8 cellular contexts compared by ENCODE assay signal in genomic region chr3:12967751-12968209, GRCh38.
DNase-seq lines count a peak whose midpoint lies in the region; ATAC-seq and TF ChIP-seq lines count a peak whose summit lies in the region.

No MANE protein-coding gene starts in this region.

- peak; percentile 100 for DNase-seq in GM13976 (ENCODE audit: low spot score)
- peak; percentile 71 for DNase-seq in NCI-H774 (lab: John Stamatoyannopoulos, UW)
- DNase-seq in activated CD8-positive, alpha-beta memory T cell treated with anti-CD3 and anti-CD28 coated beads for 1 hour (ENCODE audit: extremely low read depth in 1 of 2, low read depth in 1 of 2): peak; percentile 78 to 85
- DNase-seq in medulla oblongata (ENCODE audit: extremely low spot score): peak; percentile 84
- DNase-seq in stimulated activated CD4-positive, alpha-beta T cell treated with anti-CD3 and anti-CD28 coated beads, TNF-alpha, amount 100 ng/mL, for 24 hours (ENCODE audit: low read depth in 3 of 3): peak; percentile 74 to 86 (median 79)
- no peak for DNase-seq in NCI-H2171 (lab: John Stamatoyannopoulos, UW)

- no peaks in the 10 kb centered on the region for H3K27me3 ChIP-seq in ectodermal cell (ENCODE audit: control insufficient read depth, insufficient read depth, low read length, poor library complexity, severe bottlenecking)

- no peaks in the 10 kb centered on the region for H3K36me3 ChIP-seq in ectodermal cell (ENCODE audit: control insufficient read depth, insufficient read depth, low read length)

- peak; percentile 83 for ATAC-seq in HG02885 (IDR thresholded peaks at IDR 0.05; ENCODE audit: poor library complexity, unreplicated experiment)

- peak overlapping the region; percentile 9 for H3K4me3 ChIP-seq in ectodermal cell (ENCODE audit: insufficient read depth, low read depth, low read length)

- 2 to 3% methylated on average over 35 to 40 of the region's 40 CpGs for WGBS in ectodermal cell, 2 experiments

- H3K27ac ChIP-seq in ectodermal cell (ENCODE audit: insufficient read depth, low read depth, low read length, poor library complexity, severe bottlenecking): no peak overlapping the region

- TF ChIP-seq CTCF in GM13976 (IDR thresholded peaks at IDR 0.05; ENCODE audit: borderline replicate concordance, control extremely low read depth, extremely low read depth, insufficient read depth, missing control alignments): no peak

- H3K4me1 ChIP-seq in ectodermal cell (ENCODE audit: control insufficient read depth, insufficient read depth, low read length): peaks cover 36% of the 10 kb centered on the region

- H3K9me3 ChIP-seq in ectodermal cell (ENCODE audit: control insufficient read depth, low read length): no peaks in the 10 kb centered on the region

- in situ Hi-C loops in GM13976 (cut with MboI; ENCODE audit: low sequenced_read_pairs, unreplicated experiment): no loop called here
